In the genomic region with DNA sequence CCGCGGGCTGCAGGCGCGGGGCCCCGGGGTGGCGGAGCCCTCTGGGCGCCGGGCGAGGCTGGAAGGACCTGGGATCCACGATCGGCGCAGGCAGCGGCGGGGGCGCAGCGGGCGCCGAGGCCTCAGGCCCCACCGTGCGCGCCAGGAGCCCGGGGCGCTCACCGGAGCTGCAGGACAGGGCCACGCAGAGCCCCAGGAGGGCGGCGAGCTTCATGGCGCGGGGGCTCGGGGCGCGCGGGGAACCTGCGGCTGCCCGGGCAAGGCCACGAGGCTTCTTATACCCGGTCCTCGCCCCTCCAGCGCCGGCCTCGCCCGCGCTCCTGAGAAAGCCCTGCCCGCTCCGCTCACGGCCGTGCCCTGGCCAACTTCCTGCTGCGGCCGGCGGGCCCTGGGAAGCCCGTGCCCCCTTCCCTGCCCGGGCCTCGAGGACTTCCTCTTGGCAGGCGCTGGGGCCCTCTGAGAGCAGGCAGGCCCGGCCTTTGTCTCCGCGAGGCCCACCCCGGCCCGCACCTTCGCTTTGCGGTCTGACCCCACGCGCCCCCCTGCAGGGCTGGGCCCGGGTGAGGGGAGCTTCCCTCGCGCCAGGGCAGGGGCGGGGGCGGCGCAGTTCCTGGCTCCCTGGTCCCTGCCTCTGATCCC, we compare ENCODE assay signal across 9 cellular contexts. TPM values are rescaled to one million over a fixed set of nuclear protein-coding genes. Genes with fewer than 3 reads are reported as not detected.
DNase-seq lines count a peak whose midpoint lies in the region; ATAC-seq and TF ChIP-seq lines count a peak whose summit lies in the region.
"Had no signal": no experiment of that assay in that cellular context is flagged by ENCODE, and none has a peak within 500 bp of the region (broad histone marks: within the 10 kb centered on the region; RNA-seq: fewer than 3 reads in every experiment).

Gene SCGB3A1 (minus strand): TSS at position 251 of the 639 bp plus-strand sequence. CDS start 37 bp downstream, at position 214.

- H3K4ac ChIP-seq in H9 (ENCODE audit: low read depth, low read length), result no peak within 1 kb of the TSS

- no peaks in the 10 kb centered on the region for H3K36me3 ChIP-seq in ACC112 (ENCODE audit: insufficient read depth, low read length)
- H3K36me3 ChIP-seq: SJSA1 had no signal

- H3K27ac Mint-ChIP-seq in H9 (no peak within 1 kb of the TSS), nephron progenitor cell (no peak within 1 kb of the TSS)

- no peak within 1 kb of the TSS for H2BK15ac ChIP-seq in H9 (ENCODE audit: low read depth, low read length)

- H3K9ac ChIP-seq in H9 (ENCODE audit: extremely low read depth, insufficient read length, low read length), result no peak within 1 kb of the TSS

- H3K4me1 ChIP-seq in ACC112 (ENCODE audit: control insufficient read depth, insufficient read depth, low read length, unreplicated experiment) (peaks cover 5% of the 10 kb centered on the region), H9 (ENCODE audit: insufficient read depth, low read length) (no peaks in the 10 kb centered on the region)

- ATAC-seq in HG02759 (IDR thresholded peaks at IDR 0.05; ENCODE audit: unreplicated experiment), result no peak

- no peak within 1 kb of the TSS for H2BK120ac ChIP-seq in H9 (ENCODE audit: low read depth, low read length, poor library complexity, severe bottlenecking)

- no peak within 1 kb of the TSS for H2BK5ac ChIP-seq in H9 (ENCODE audit: insufficient read length, low read length)

- H3K4me2 ChIP-seq in H9 (ENCODE audit: insufficient read depth, insufficient read length, low read length), result peak within 1 kb of the TSS; percentile 72

- H3K18ac ChIP-seq in H9 (ENCODE audit: insufficient read length, low read depth, low read length), result no peak within 1 kb of the TSS

- H2AFZ ChIP-seq in ACC112 (ENCODE audit: low read length, unreplicated experiment), result no peak within 1 kb of the TSS
- H2AFZ ChIP-seq in H9 (ENCODE audit: low read length), result no peak within 1 kb of the TSS

- H4K8ac ChIP-seq in H9 (replicated peaks; ENCODE audit: insufficient read length, low read depth, low read length), result no peak within 1 kb of the TSS

- H3K9me3 Mint-ChIP-seq in H9, result no peaks in the 10 kb centered on the region
- peaks cover 18% of the 10 kb centered on the region for H3K9me3 Mint-ChIP-seq in nephron progenitor cell

- H3K4me3 Mint-ChIP-seq in H9 (peak within 1 kb of the TSS; percentile 42 to 69), nephron progenitor cell (peak within 1 kb of the TSS; percentile 75)

- H3K9me3 ChIP-seq in H9 (ENCODE audit: control insufficient read depth, low read depth, low read length), result no peaks in the 10 kb centered on the region
- H3K9me3 ChIP-seq: SJSA1 had no signal

- peak within 1 kb of the TSS; percentile 63; the same call in 1 of the 2 replicates for H3K4me3 ChIP-seq in ACC112 (ENCODE audit: low read depth, low read length)
- H3K4me3 ChIP-seq: SJSA1 had no signal

- H3K23me2 ChIP-seq in H9 (ENCODE audit: insufficient read length, low read depth, low read length, poor library complexity, severe bottlenecking), result peaks cover 10% of the 10 kb centered on the region

- no peak for TF ChIP-seq CTCF in H9 (conservative IDR thresholded peaks at IDR 0.05)
- TF ChIP-seq CTCF in nephron progenitor cell (IDR thresholded peaks at IDR 0.05), result no peak

- H3K27ac ChIP-seq in ACC112 (ENCODE audit: low read depth, low read length), result no peak within 1 kb of the TSS
- H3K27ac ChIP-seq in H9 (ENCODE audit: insufficient read length, low read depth, low read length), result no peak within 1 kb of the TSS
- H3K27ac ChIP-seq: SJSA1 had no signal

- no peak within 1 kb of the TSS for H2BK12ac ChIP-seq in H9 (ENCODE audit: insufficient read length, low read depth, low read length)

- peaks cover 0 to 4% (median 0%) of the 10 kb centered on the region in 3 experiments; a peak in 1 of 7 replicates for H3K36me3 Mint-ChIP-seq in H9 (ENCODE audit: insufficient read depth in 1 of 3, low read depth in 3 of 3)
- peaks cover 6% of the 10 kb centered on the region for H3K36me3 Mint-ChIP-seq in nephron progenitor cell (ENCODE audit: low read depth)

- H2AK5ac ChIP-seq in H9 (ENCODE audit: insufficient read length, low read length), result no peak within 1 kb of the TSS

- no peak within 1 kb of the TSS; the same call in 1 of the 2 replicates for H3K14ac ChIP-seq in H9 (ENCODE audit: insufficient read depth, low read length)

- H3K27me3 Mint-ChIP-seq in H9 (ENCODE audit: low read depth) (peaks cover 69% of the 10 kb centered on the region), nephron progenitor cell (ENCODE audit: low read depth, poor library complexity) (peaks cover 64% of the 10 kb centered on the region)

- H3K79me2 ChIP-seq in ACC112 (ENCODE audit: control insufficient read depth, insufficient read depth, low read length, unreplicated experiment) (no peaks in the 10 kb centered on the region), H9 (ENCODE audit: insufficient read depth, low read length) (no peaks in the 10 kb centered on the region)

- no peaks in the 10 kb centered on the region for H4K20me1 ChIP-seq in H9 (ENCODE audit: control insufficient read depth, insufficient read depth, insufficient read length)

- no peak within 1 kb of the TSS for H3T11ph ChIP-seq in H9 (ENCODE audit: low read length)

- H3K23ac ChIP-seq in H9 (ENCODE audit: insufficient read length, low read depth, low read length), result no peak within 1 kb of the TSS

- no peaks in the 10 kb centered on the region for H3K79me1 ChIP-seq in H9 (ENCODE audit: insufficient read depth, low read depth, low read length, poor library complexity, severe bottlenecking)

- DNase-seq in H9 (no peak), ecto neural progenitor cell (ENCODE audit: low spot score) (peak; percentile 63), nephron progenitor cell (peak; percentile 35), NCI-H526 treated with DMSO at 0.1 percent for 48 hours (lab: John Stamatoyannopoulos, UW) (no peak), DMS79 (lab: John Stamatoyannopoulos, UW) (no peak), NCI-H1048 (lab: John Stamatoyannopoulos, UW) (no peak)

- H3K4me1 Mint-ChIP-seq in H9 (peaks cover 3 to 9% of the 10 kb centered on the region in 2 experiments; a peak in 3 of 4 replicates), nephron progenitor cell (peaks cover 39% of the 10 kb centered on the region)

- no CpG with 5 or more reads among the region's 69 CpGs for WGBS in H9 (ENCODE audit: extremely low coverage, insufficient read length, low lambda C conversion rate)

- no peak within 1 kb of the TSS for H3K56ac ChIP-seq in H9 (ENCODE audit: insufficient read length, low read depth, low read length)

- no peak within 1 kb of the TSS for H2BK20ac ChIP-seq in H9 (ENCODE audit: low read depth, low read length, poor library complexity, severe bottlenecking)

- H4K5ac ChIP-seq in H9 (ENCODE audit: insufficient read length, low read depth, low read length), result no peak within 1 kb of the TSS

- H3K27me3 ChIP-seq in ACC112 (ENCODE audit: insufficient read depth, low read length), result peaks cover 67% of the 10 kb centered on the region
- peaks cover 28% of the 10 kb centered on the region for H3K27me3 ChIP-seq in H9 (ENCODE audit: insufficient read depth, low read length)

- H4K91ac ChIP-seq in H9 (ENCODE audit: insufficient read length, low read depth, low read length), result no peak within 1 kb of the TSS

RNA-seq across cellular contexts. Expression of gene SCGB3A1, which starts in this region (rescaled TPM):
- not detected in 2 replicates for total RNA-seq in H9 (2021)
- total RNA-seq: SJSA1 had no signal

Comparison
In these comparisons a context has a peak if more than half of its experiments do, and no peak if none do; other contexts are left out.
1. DNase-seq: peak in ecto neural progenitor cell (single experiment) and nephron progenitor cell (single experiment); none in H9 (single experiment), NCI-H526 treated with DMSO at 0.1 percent for 48 hours (single experiment), DMS79 (single experiment) and NCI-H1048 (single experiment).